Comparison of ENCODE assay signal across 19 cellular contexts in genomic region chr5:126480824-126481223, GRCh38.
"Had no signal": no experiment of that assay in that cellular context is flagged by ENCODE, and none has a peak within 500 bp of the region (broad histone marks: within the 10 kb centered on the region; RNA-seq: fewer than 3 reads in every experiment).

No MANE protein-coding gene starts in this region.

- H3K27me3 ChIP-seq: neural progenitor cell, right lobe of liver, tibial artery had no signal

- H3K27ac Mint-ChIP-seq: activated naive CD4-positive, alpha-beta T cell treated with anti-CD3 and anti-CD28 coated beads, Interleukin-2, amount 50 U/mL, for 24 hours; activated T-cell treated with anti-CD3 and anti-CD28 coated beads, Interleukin-2, amount 50 U/mL, for 72 hours; endodermal cell; neural progenitor cell; stimulated activated effector memory CD8-positive, alpha-beta T cell treated with anti-CD3 and anti-CD28 coated beads, Interleukin-12 subunit alpha, Interleukin-12 subunit beta, amount 100 ng/mL, for 72 hours had no signal

- H3K4me3 Mint-ChIP-seq: activated naive CD4-positive, alpha-beta T cell treated with anti-CD3 and anti-CD28 coated beads, Interleukin-2, amount 50 U/mL, for 24 hours; activated T-cell treated with anti-CD3 and anti-CD28 coated beads, Interleukin-2, amount 50 U/mL, for 72 hours; endodermal cell; neural progenitor cell; stimulated activated effector memory CD8-positive, alpha-beta T cell treated with anti-CD3 and anti-CD28 coated beads, Interleukin-12 subunit alpha, Interleukin-12 subunit beta, amount 100 ng/mL, for 72 hours had no signal

- H3K27ac ChIP-seq: epithelial cell of prostate, neural progenitor cell, psoas muscle, right lobe of liver, VCaP had no signal

- H3K4me1 Mint-ChIP-seq: activated naive CD4-positive, alpha-beta T cell treated with anti-CD3 and anti-CD28 coated beads, Interleukin-2, amount 50 U/mL, for 24 hours; endodermal cell; stimulated activated effector memory CD8-positive, alpha-beta T cell treated with anti-CD3 and anti-CD28 coated beads, Interleukin-12 subunit alpha, Interleukin-12 subunit beta, amount 100 ng/mL, for 72 hours had no signal

- ATAC-seq: activated T-cell treated with anti-CD3 and anti-CD28 coated beads, Interleukin-2, amount 50 U/mL, for 72 hours; left ventricle myocardium superior; psoas muscle; right lobe of liver; stimulated activated effector memory CD8-positive, alpha-beta T cell treated with anti-CD3 and anti-CD28 coated beads, Interleukin-12 subunit alpha, Interleukin-12 subunit beta, amount 100 ng/mL, for 72 hours had no signal

- H3K27me3 Mint-ChIP-seq: activated naive CD4-positive, alpha-beta T cell treated with anti-CD3 and anti-CD28 coated beads, Interleukin-2, amount 50 U/mL, for 24 hours had no signal

- H3K9me3 Mint-ChIP-seq: activated naive CD4-positive, alpha-beta T cell treated with anti-CD3 and anti-CD28 coated beads, Interleukin-2, amount 50 U/mL, for 24 hours; activated T-cell treated with anti-CD3 and anti-CD28 coated beads, Interleukin-2, amount 50 U/mL, for 72 hours; endodermal cell; neural progenitor cell; stimulated activated effector memory CD8-positive, alpha-beta T cell treated with anti-CD3 and anti-CD28 coated beads, Interleukin-12 subunit alpha, Interleukin-12 subunit beta, amount 100 ng/mL, for 72 hours had no signal

- DNase-seq: activated CD4-positive, alpha-beta T cell treated with anti-CD3 and anti-CD28 coated beads, Interleukin-2, amount 50 U/mL, for 4 hours; activated CD4-positive, CD25-positive, alpha-beta regulatory T cell treated with anti-CD3 and anti-CD28 coated beads, Interleukin-2, amount 50 U/mL, for 72 hours; activated gamma-delta T cell; activated T-cell treated with anti-CD3 and anti-CD28 coated beads, Interleukin-2, amount 50 U/mL, for 72 hours; endodermal cell; foreskin melanocyte; head of caudate nucleus; kidney; left ventricle myocardium superior; psoas muscle; right lobe of liver; stimulated activated CD4-positive, alpha-beta T cell treated with anti-CD3 and anti-CD28 coated beads, Interleukin-4, amount 100 ng/mL, for 24 hours; T-helper 2 cell; tibial artery had no signal
